19 cellular contexts compared by ENCODE assay signal in the genomic region with DNA sequence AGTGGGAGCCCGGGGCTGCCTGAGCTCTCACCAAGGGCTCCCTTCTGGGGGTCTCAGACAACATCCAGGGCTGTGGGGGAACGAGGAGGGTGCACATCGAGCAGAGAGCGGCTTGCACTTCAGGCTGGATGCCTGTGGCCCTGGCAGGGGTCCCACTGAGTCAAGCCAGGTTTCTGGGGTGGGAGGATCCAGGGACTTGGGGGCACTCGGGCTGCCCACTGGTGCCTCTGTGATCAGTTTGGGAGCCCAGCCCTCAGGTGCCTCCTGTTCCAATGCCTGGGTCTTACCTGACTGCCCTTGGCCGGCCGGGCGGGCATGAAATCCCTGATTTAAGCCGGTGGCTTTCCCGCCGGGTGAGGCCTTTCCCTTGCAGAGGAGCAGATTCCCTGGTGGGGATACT. TPM values are rescaled to one million over a fixed set of nuclear protein-coding genes. Genes with fewer than 3 reads are reported as not detected.
DNase-seq lines count a peak whose midpoint lies in the region; ATAC-seq, FAIRE-seq and TF ChIP-seq lines count a peak whose summit lies in the region.
"Had no signal": no experiment of that assay in that cellular context is flagged by ENCODE, and none has a peak within 500 bp of the region (broad histone marks: within the 10 kb centered on the region; RNA-seq: fewer than 3 reads in every experiment).

No MANE protein-coding gene starts in this region.

- H3K4me1 ChIP-seq in astrocyte (ENCODE audit: insufficient read depth, low read length): no peaks in the 10 kb centered on the region
- H3K4me1 ChIP-seq: BE2C, HAP-1 had no signal

- H3K27ac ChIP-seq in astrocyte (ENCODE audit: low read depth, low read length): no peak overlapping the region

- peaks cover 5% of the 10 kb centered on the region for H3K4me1 Mint-ChIP-seq in astrocyte (ENCODE audit: low read depth, unreplicated experiment)
- H3K4me1 Mint-ChIP-seq: CD14-positive monocyte had no signal

- no peak overlapping the region for H3K9ac ChIP-seq in astrocyte (ENCODE audit: low read length)

- H3K36me3 ChIP-seq in H7 (replicated peaks; ENCODE audit: control insufficient read depth, insufficient read depth, low read length) (peaks cover 6% of the 10 kb centered on the region), astrocyte (ENCODE audit: insufficient read depth, low read length) (no peaks in the 10 kb centered on the region)

- no peaks in the 10 kb centered on the region for H3K9me3 ChIP-seq in astrocyte (ENCODE audit: insufficient read depth, low read depth, low read length)
- H3K9me3 ChIP-seq: A549, BE2C, HAP-1 had no signal

- TF ChIP-seq CTCF in astrocyte (IDR thresholded peaks at IDR 0.05; ENCODE audit: insufficient read depth, low read depth, low read length) (no peak), GM13976 (IDR thresholded peaks at IDR 0.05; ENCODE audit: borderline replicate concordance, control extremely low read depth, extremely low read depth, insufficient read depth, missing control alignments) (no peak)

- intact Hi-C loops in Right ventricle myocardium inferior (cut with DNase I) (no loop called here), cardiac septum (cut with DNase I) (no loop called here)

- H3K79me2 ChIP-seq in astrocyte (ENCODE audit: insufficient read depth, low read length): no peaks in the 10 kb centered on the region

- in situ Hi-C loops in GM13976 (cut with MboI; ENCODE audit: low sequenced_read_pairs, unreplicated experiment): no loop called here

- FAIRE-seq in astrocyte (lab: Jason Lieb, UNC): no peak
- FAIRE-seq: A549, D721Med, GM12878, HTR-8/SVneo had no signal

- no peaks in the 10 kb centered on the region; the same call in 1 of the 2 replicates for H3K27me3 ChIP-seq in H7 (ENCODE audit: control insufficient read depth, insufficient read depth, low read length)
- peaks cover 17% of the 10 kb centered on the region for H3K27me3 ChIP-seq in astrocyte (ENCODE audit: insufficient read depth, low read length)
- H3K27me3 ChIP-seq: BE2C had no signal

- peaks cover 2% of the 10 kb centered on the region for H3K27me3 Mint-ChIP-seq in astrocyte (ENCODE audit: low read depth, unreplicated experiment)

- DNase-seq in Right ventricle myocardium inferior (ENCODE audit: missing footprints) (peak; percentile 42), cardiac septum (ENCODE audit: low spot score) (no peak), H7 (peak; percentile 74), astrocyte (ENCODE audit: low read depth) (no peak), retina (peak; percentile 15), NCI-H524 (lab: John Stamatoyannopoulos, UW) (no peak), GM13976 (ENCODE audit: low spot score) (no peak)
- DNase-seq: BE2C; CD8-positive, alpha-beta T cell; COR-L47; DMS153 had no signal

- no peak overlapping the region for H2AFZ ChIP-seq in astrocyte (ENCODE audit: low read depth, low read length)
- H2AFZ ChIP-seq: GM23338 had no signal

- no peak for ATAC-seq in Right ventricle myocardium inferior
- ATAC-seq: A549; CD8-positive, alpha-beta T cell; GM12878; GM23338 had no signal

- no peak overlapping the region for H3K4me3 Mint-ChIP-seq in astrocyte (ENCODE audit: unreplicated experiment)
- H3K4me3 Mint-ChIP-seq: CD14-positive monocyte; CD8-positive, alpha-beta T cell; GM23338 had no signal

- H3K9me3 Mint-ChIP-seq in astrocyte (ENCODE audit: unreplicated experiment): no peaks in the 10 kb centered on the region
- H3K9me3 Mint-ChIP-seq: CD14-positive monocyte; CD8-positive, alpha-beta T cell; GM23338 had no signal

- H3K4me2 ChIP-seq in astrocyte (ENCODE audit: low read length): no peak overlapping the region
- H3K4me2 ChIP-seq: A549, GM23338 had no signal

- peaks cover 41% of the 10 kb centered on the region for H4K20me1 ChIP-seq in astrocyte (ENCODE audit: insufficient read depth, low read length)

- H3K27ac Mint-ChIP-seq in astrocyte (ENCODE audit: unreplicated experiment): peak overlapping the region; percentile 34
- H3K27ac Mint-ChIP-seq: CD14-positive monocyte; CD8-positive, alpha-beta T cell; GM23338 had no signal

- no peak overlapping the region for H3K4me3 ChIP-seq in H7 (ENCODE audit: insufficient read depth, low read depth, low read length)
- no peak overlapping the region for H3K4me3 ChIP-seq in astrocyte (ENCODE audit: insufficient read depth, low read depth, low read length)
- H3K4me3 ChIP-seq: A549, GM12878, GM23338, HAP-1 had no signal

- peaks cover 2% of the 10 kb centered on the region for H3K36me3 Mint-ChIP-seq in astrocyte (ENCODE audit: low read depth, unreplicated experiment)

RNA-seq across cellular contexts. Expression of a gene that starts 0.5 kb away (rescaled TPM):
- total RNA-seq in Right ventricle myocardium inferior: not detected
- total RNA-seq in cardiac septum: 0.22 TPM
- total RNA-seq in H7 (2014; rRNA removed; shearing (Covaris generic)): 0.17 and 0.70 TPM in 2 replicates
- total RNA-seq in astrocyte: 3.1 and 5.0 TPM in 2 replicates
- total RNA-seq: G401, GM12878 had no signal

RNA-seq across cellular contexts. Expression of a gene that starts 20.8 kb away (rescaled TPM):
- 28.8 TPM for total RNA-seq in Right ventricle myocardium inferior
- 49.5 TPM for total RNA-seq in cardiac septum
- 88.0 and 114 TPM in 2 replicates for total RNA-seq in H7 (2014; rRNA removed; shearing (Covaris generic))
- total RNA-seq in astrocyte: 220 and 225 TPM in 2 replicates

RNA-seq across cellular contexts. Expression of a gene that starts 39.2 kb away (rescaled TPM):
- total RNA-seq in Right ventricle myocardium inferior: not detected
- not detected for total RNA-seq in cardiac septum
- 3.0 and 4.8 TPM in 2 replicates for total RNA-seq in H7 (2014; rRNA removed; shearing (Covaris generic))
- 146 and 162 TPM in 2 replicates for total RNA-seq in astrocyte
- total RNA-seq: CD8-positive, alpha-beta T cell; GM12878 had no signal

RNA-seq across cellular contexts. Expression of a gene that starts 57.8 kb away (rescaled TPM):
- total RNA-seq in Right ventricle myocardium inferior: not detected
- 1.1 TPM for total RNA-seq in cardiac septum
- total RNA-seq in H7 (2014; rRNA removed; shearing (Covaris generic)): 0.26 TPM in 1 of 2 replicates, not detected in the other
- 2.9 and 3.3 TPM in 2 replicates for total RNA-seq in astrocyte
- total RNA-seq: GM12878 had no signal

Comparison
In these comparisons a context has a peak if more than half of its experiments do, and no peak if none do; other contexts are left out.
1. DNase-seq: peak in Right ventricle myocardium inferior (single experiment), H7 (single experiment) and retina (single experiment); none in cardiac septum (single experiment), astrocyte (single experiment), NCI-H524 (0 of 2) and GM13976 (single experiment).
2. RNA of a gene that starts 39.2 kb away (total RNA-seq): 146 to 162 TPM in astrocyte; 3.0 to 4.8 TPM in H7, not detected in Right ventricle myocardium inferior (single experiment) and not detected in cardiac septum (single experiment); every median in the first group is over 10 times any median in the second.